19 cellular contexts compared by ENCODE assay signal in the genomic region with DNA sequence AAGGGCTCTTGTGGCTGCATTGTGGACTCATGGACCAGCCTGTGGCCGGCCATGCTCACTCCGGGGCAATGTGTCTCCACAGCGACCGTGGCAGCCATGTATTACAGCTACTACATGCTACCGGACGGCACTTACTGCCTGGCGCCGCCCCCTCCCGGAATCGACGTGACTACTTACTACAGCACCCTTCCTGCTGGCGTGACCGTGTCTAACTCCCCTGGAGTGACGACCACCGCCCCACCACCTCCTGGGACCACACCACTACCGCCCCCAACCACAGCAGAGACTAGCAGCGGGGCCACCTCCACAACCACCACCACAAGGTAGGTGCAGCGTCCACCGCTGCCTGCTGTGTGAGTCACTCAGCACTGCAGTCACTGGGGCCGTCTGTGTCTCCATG. TPM values are rescaled to one million over a fixed set of nuclear protein-coding genes. Genes with fewer than 3 reads are reported as not detected.
DNase-seq lines count a peak whose midpoint lies in the region; ATAC-seq and TF ChIP-seq lines count a peak whose summit lies in the region.
"Had no signal": no experiment of that assay in that cellular context is flagged by ENCODE, and none has a peak within 500 bp of the region (broad histone marks: within the 10 kb centered on the region; RNA-seq: fewer than 3 reads in every experiment).

No MANE protein-coding gene starts in this region.

- H3K9me3 Mint-ChIP-seq in activated T-cell treated with anti-CD3 and anti-CD28 coated beads, Interleukin-2, amount 50 U/mL, for 24 hours = no peaks in the 10 kb centered on the region
- no peaks in the 10 kb centered on the region for H3K9me3 Mint-ChIP-seq in activated T-cell treated with anti-CD3 and anti-CD28 coated beads, Interleukin-2, amount 50 U/mL, for 4 hours
- no peaks in the 10 kb centered on the region; a peak in 1 of 5 replicates for H3K9me3 Mint-ChIP-seq in H9
- H3K9me3 Mint-ChIP-seq in endodermal cell = peaks cover 3% of the 10 kb centered on the region
- H3K9me3 Mint-ChIP-seq: CD4-positive, CD25-positive, alpha-beta regulatory T cell; CD8-positive, alpha-beta memory T cell; IgD-negative memory B cell had no signal

- H2BK120ac ChIP-seq in H9 (ENCODE audit: low read depth, low read length, poor library complexity, severe bottlenecking) = no peak overlapping the region

- H3K27me3 ChIP-seq in H9 (ENCODE audit: insufficient read depth, low read length) (no peaks in the 10 kb centered on the region), endodermal cell (ENCODE audit: control insufficient read depth, insufficient read depth, low read length, poor library complexity, severe bottlenecking) (no peaks in the 10 kb centered on the region)
- H3K27me3 ChIP-seq: BE2C had no signal

- no peaks in the 10 kb centered on the region for H3K23me2 ChIP-seq in H9 (ENCODE audit: insufficient read length, low read depth, low read length, poor library complexity, severe bottlenecking)

- H3K4me1 Mint-ChIP-seq in activated T-cell treated with anti-CD3 and anti-CD28 coated beads, Interleukin-2, amount 50 U/mL, for 24 hours (ENCODE audit: low read depth) = peaks cover 3% of the 10 kb centered on the region
- H3K4me1 Mint-ChIP-seq in activated T-cell treated with anti-CD3 and anti-CD28 coated beads, Interleukin-2, amount 50 U/mL, for 4 hours (ENCODE audit: low read depth) = peaks cover 3% of the 10 kb centered on the region
- peaks cover 23 to 31% of the 10 kb centered on the region in 2 experiments for H3K4me1 Mint-ChIP-seq in H9
- no peaks in the 10 kb centered on the region for H3K4me1 Mint-ChIP-seq in endodermal cell

- no peak overlapping the region for H3K4me2 ChIP-seq in H9 (ENCODE audit: insufficient read depth, insufficient read length, low read length)

- H3K9me3 ChIP-seq in H9 (ENCODE audit: control insufficient read depth, low read depth, low read length) (no peaks in the 10 kb centered on the region), endodermal cell (ENCODE audit: control insufficient read depth, low read length) (peaks cover 13% of the 10 kb centered on the region)
- H3K9me3 ChIP-seq: BE2C had no signal

- no peak overlapping the region for H2BK12ac ChIP-seq in H9 (ENCODE audit: insufficient read length, low read depth, low read length)

- no peak overlapping the region for H3K56ac ChIP-seq in H9 (ENCODE audit: insufficient read length, low read depth, low read length)

- no peak overlapping the region for H3K18ac ChIP-seq in H9 (ENCODE audit: insufficient read length, low read depth, low read length)

- H2AFZ ChIP-seq in H9 (ENCODE audit: low read length) = no peak overlapping the region

- no peaks in the 10 kb centered on the region for H3K79me2 ChIP-seq in H9 (ENCODE audit: insufficient read depth, low read length)

- H3K23ac ChIP-seq in H9 (ENCODE audit: insufficient read length, low read depth, low read length) = no peak overlapping the region

- no peaks in the 10 kb centered on the region for H3K27me3 Mint-ChIP-seq in activated T-cell treated with anti-CD3 and anti-CD28 coated beads, Interleukin-2, amount 50 U/mL, for 24 hours
- H3K27me3 Mint-ChIP-seq in activated T-cell treated with anti-CD3 and anti-CD28 coated beads, Interleukin-2, amount 50 U/mL, for 4 hours (ENCODE audit: low read depth) = no peaks in the 10 kb centered on the region
- no peaks in the 10 kb centered on the region for H3K27me3 Mint-ChIP-seq in H9 (ENCODE audit: low read depth)
- H3K27me3 Mint-ChIP-seq in endodermal cell (ENCODE audit: insufficient read depth) = no peaks in the 10 kb centered on the region
- H3K27me3 Mint-ChIP-seq: CD4-positive, CD25-positive, alpha-beta regulatory T cell; CD8-positive, alpha-beta memory T cell; IgD-negative memory B cell had no signal

- H2BK20ac ChIP-seq in H9 (ENCODE audit: low read depth, low read length, poor library complexity, severe bottlenecking) = no peak overlapping the region

- no peak overlapping the region for H3K14ac ChIP-seq in H9 (ENCODE audit: insufficient read depth, low read length)

- H4K5ac ChIP-seq in H9 (ENCODE audit: insufficient read length, low read depth, low read length) = no peak overlapping the region

- no peaks in the 10 kb centered on the region for H3K79me1 ChIP-seq in H9 (ENCODE audit: insufficient read depth, low read depth, low read length, poor library complexity, severe bottlenecking)

- H4K20me1 ChIP-seq in H9 (ENCODE audit: control insufficient read depth, insufficient read depth, insufficient read length) = peaks cover 2% of the 10 kb centered on the region

- H4K8ac ChIP-seq in H9 (replicated peaks; ENCODE audit: insufficient read length, low read depth, low read length) = no peak overlapping the region

- H3K36me3 Mint-ChIP-seq in activated T-cell treated with anti-CD3 and anti-CD28 coated beads, Interleukin-2, amount 50 U/mL, for 24 hours (ENCODE audit: low read depth) = peaks cover 98% of the 10 kb centered on the region
- H3K36me3 Mint-ChIP-seq in activated T-cell treated with anti-CD3 and anti-CD28 coated beads, Interleukin-2, amount 50 U/mL, for 4 hours (ENCODE audit: insufficient read depth) = peaks cover 49% of the 10 kb centered on the region
- H3K36me3 Mint-ChIP-seq in H9 (ENCODE audit: insufficient read depth in 1 of 3, low read depth in 3 of 3) (peaks cover 45 to 71% (median 59%) of the 10 kb centered on the region in 3 experiments; a peak in 6 of 7 replicates), endodermal cell (ENCODE audit: low read depth) (peaks cover 83% of the 10 kb centered on the region)

- H2AK5ac ChIP-seq in H9 (ENCODE audit: insufficient read length, low read length) = no peak overlapping the region

- WGBS in H9 (ENCODE audit: extremely low coverage, insufficient read length, low lambda C conversion rate) = no CpG with 5 or more reads among the region's 20 CpGs
- WGBS in endodermal cell (ENCODE audit: insufficient coverage in 1 of 2, insufficient read length in 1 of 2), 2 experiments = 93 to 98% methylated on average over 6 to 20 of the region's 20 CpGs

- H4K91ac ChIP-seq in H9 (ENCODE audit: insufficient read length, low read depth, low read length) = no peak overlapping the region

- intact Hi-C loops in posterior vena cava (cut with DNase I) = no loop called here

- H3K4me3 ChIP-seq in endodermal cell (ENCODE audit: low read length) = no peak overlapping the region
- H3K4me3 ChIP-seq: GM12878 had no signal

- TF ChIP-seq CTCF in H9 (conservative IDR thresholded peaks at IDR 0.05) = no peak
- TF ChIP-seq CTCF in endodermal cell (conservative IDR thresholded peaks at IDR 0.05) = no peak

- H2BK5ac ChIP-seq in H9 (ENCODE audit: insufficient read length, low read length) = no peak overlapping the region

- peak; percentile 15 for DNase-seq in activated T-cell treated with anti-CD3 and anti-CD28 coated beads, Interleukin-2, amount 50 U/mL, for 24 hours
- no peak for DNase-seq in activated T-cell treated with anti-CD3 and anti-CD28 coated beads, Interleukin-2, amount 50 U/mL, for 4 hours
- DNase-seq in H9 (peak; percentile 27), endodermal cell (peak; percentile 42), posterior vena cava (ENCODE audit: low spot score) (peak; percentile 65)
- DNase-seq: BE2C; C1 segment of cervical spinal cord; CD4-positive, CD25-positive, alpha-beta regulatory T cell; CD8-positive, alpha-beta memory T cell; COR-L47; DMS 273 treated with DMSO at 0.1 percent for 48 hours; DMS53; DND-41; EL; HCEC 1CT had no signal

- H2BK15ac ChIP-seq in H9 (ENCODE audit: low read depth, low read length) = no peak overlapping the region

- peaks cover 7% of the 10 kb centered on the region; the same call in 1 of the 2 replicates for H3K4me1 ChIP-seq in H9 (ENCODE audit: insufficient read depth, low read length)
- H3K4me1 ChIP-seq in endodermal cell (ENCODE audit: control insufficient read depth, insufficient read depth, low read length) = no peaks in the 10 kb centered on the region

- no peak for ATAC-seq in activated T-cell treated with anti-CD3 and anti-CD28 coated beads, Interleukin-2, amount 50 U/mL, for 4 hours
- ATAC-seq in HG03571 (IDR thresholded peaks at IDR 0.05; ENCODE audit: unreplicated experiment) (no peak), HG03095 (IDR thresholded peaks at IDR 0.05; ENCODE audit: unreplicated experiment) (no peak)
- ATAC-seq: GM12878 had no signal

- H3T11ph ChIP-seq in H9 (ENCODE audit: low read length) = no peak overlapping the region

- H3K4me3 Mint-ChIP-seq in activated T-cell treated with anti-CD3 and anti-CD28 coated beads, Interleukin-2, amount 50 U/mL, for 24 hours = no peak overlapping the region
- H3K4me3 Mint-ChIP-seq in activated T-cell treated with anti-CD3 and anti-CD28 coated beads, Interleukin-2, amount 50 U/mL, for 4 hours = no peak overlapping the region
- H3K4me3 Mint-ChIP-seq in H9 = no peak overlapping the region
- no peak overlapping the region for H3K4me3 Mint-ChIP-seq in endodermal cell
- H3K4me3 Mint-ChIP-seq: CD4-positive, CD25-positive, alpha-beta regulatory T cell; CD8-positive, alpha-beta memory T cell; IgD-negative memory B cell had no signal

- no peak overlapping the region for H3K27ac ChIP-seq in H9 (ENCODE audit: insufficient read length, low read depth, low read length)
- H3K27ac ChIP-seq in endodermal cell (ENCODE audit: low read depth, low read length) = no peak overlapping the region

- peaks cover 93% of the 10 kb centered on the region for H3K36me3 ChIP-seq in endodermal cell (ENCODE audit: control insufficient read depth, insufficient read depth, low read length)

- no peak overlapping the region for H3K9ac ChIP-seq in H9 (ENCODE audit: extremely low read depth, insufficient read length, low read length)
- no peak overlapping the region for H3K9ac ChIP-seq in endodermal cell (ENCODE audit: extremely low read depth, low read length, poor library complexity, severe bottlenecking)

- no peak overlapping the region for H3K27ac Mint-ChIP-seq in activated T-cell treated with anti-CD3 and anti-CD28 coated beads, Interleukin-2, amount 50 U/mL, for 24 hours
- H3K27ac Mint-ChIP-seq in H9 = peak overlapping the region in 2 of 3 experiments; percentile 62 to 78; a peak in 4 of 7 replicates
- H3K27ac Mint-ChIP-seq in endodermal cell = no peak overlapping the region
- H3K27ac Mint-ChIP-seq: CD4-positive, CD25-positive, alpha-beta regulatory T cell; CD8-positive, alpha-beta memory T cell had no signal

- H3K4ac ChIP-seq in H9 (ENCODE audit: low read depth, low read length) = no peak overlapping the region

RNA-seq across cellular contexts. Expression of a gene that starts 42.2 kb away (rescaled TPM):
- total RNA-seq in activated T-cell treated with anti-CD3 and anti-CD28 coated beads, Interleukin-2, amount 50 U/mL, for 4 hours = 10 to 100 TPM; 72.4 to 77.8 (median 76.7) TPM
- total RNA-seq in H9 (2021) = 44.2 and 48.1 TPM in 2 replicates
- total RNA-seq in endodermal cell = 10 to 100 TPM; 50.0 to 52.3 TPM
- polyA plus RNA-seq in endodermal cell (2013, experiment 1 of 2) = 50.9 TPM
- polyA plus RNA-seq in endodermal cell (2013, experiment 2 of 2) = 45.1 TPM
- 10 to 100 TPM; 27.3 to 29.2 TPM for total RNA-seq in posterior vena cava

Comparison
In these comparisons a context has a peak if more than half of its experiments do, and no peak if none do; other contexts are left out.
1. H3K27ac Mint-ChIP-seq: peak in H9 (2 of 3); none in activated T-cell treated with anti-CD3 and anti-CD28 coated beads, Interleukin-2, amount 50 U/mL, for 24 hours (single experiment) and endodermal cell (single experiment).